Comparison of ENCODE assay signal across 14 cellular contexts in the genomic region with DNA sequence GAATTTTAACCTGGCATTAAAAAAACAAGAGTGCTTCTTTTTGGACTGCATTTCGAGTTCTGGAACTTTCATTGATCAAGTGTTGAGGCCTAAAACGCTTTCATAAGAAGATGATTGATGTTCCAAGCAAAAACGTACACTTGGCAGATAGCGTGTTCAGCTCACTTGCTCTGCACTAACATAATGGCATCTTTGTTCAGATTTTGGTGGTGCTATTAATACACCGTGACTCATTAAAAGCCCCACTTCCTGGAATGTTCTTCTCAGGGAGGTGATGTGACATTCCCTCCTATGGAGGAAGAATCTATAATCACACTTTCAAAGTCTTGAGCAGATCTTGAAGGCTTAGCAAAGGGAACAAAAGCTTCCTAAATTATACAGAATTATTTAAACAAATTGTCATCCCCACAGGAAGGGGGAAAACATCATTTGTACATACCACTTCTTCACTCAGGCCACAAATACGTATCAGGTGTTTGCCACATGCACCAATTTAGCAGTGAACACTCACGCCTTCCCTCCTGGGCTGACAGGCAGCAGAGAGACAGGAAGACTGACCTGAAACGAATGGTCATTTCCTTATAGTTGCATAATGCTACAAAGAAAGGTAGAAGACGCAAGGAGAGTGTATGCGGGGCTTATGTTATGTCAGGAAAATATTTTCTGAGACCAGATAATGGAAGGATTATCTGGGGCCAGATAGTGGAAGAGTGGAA. TPM values are rescaled to one million over a fixed set of nuclear protein-coding genes. Genes with fewer than 3 reads are reported as not detected.
DNase-seq lines count a peak whose midpoint lies in the region; ATAC-seq lines count a peak whose summit lies in the region.
"Had no signal": no experiment of that assay in that cellular context is flagged by ENCODE, and none has a peak within 500 bp of the region (broad histone marks: within the 10 kb centered on the region; RNA-seq: fewer than 3 reads in every experiment).

No MANE protein-coding gene starts in this region.

- no peak overlapping the region for H3K4me2 ChIP-seq in neuronal stem cell (ENCODE audit: insufficient read depth, low read length, poor library complexity, severe bottlenecking)

- H2BK5ac ChIP-seq in neuronal stem cell (ENCODE audit: low read length), result no peak overlapping the region

- no peak overlapping the region for H3K18ac ChIP-seq in neuronal stem cell (ENCODE audit: low read length)

- no peaks in the 10 kb centered on the region for H3K79me1 ChIP-seq in neuronal stem cell (ENCODE audit: low read depth, low read length)

- H3K9ac ChIP-seq in SK-N-MC (ENCODE audit: insufficient read length) (no peak overlapping the region), neuronal stem cell (ENCODE audit: low read depth, low read length, poor library complexity) (no peak overlapping the region)

- no peaks in the 10 kb centered on the region for H3K36me3 ChIP-seq in SK-N-MC (ENCODE audit: insufficient read depth, low read length)
- H3K36me3 ChIP-seq in neuronal stem cell (replicated peaks in 1 of 2; ENCODE audit: control insufficient read depth in 2 of 2, insufficient read depth in 2 of 2, low read length in 2 of 2), result peaks cover 0 to 2% of the 10 kb centered on the region in 2 donors

- H4K91ac ChIP-seq in neuronal stem cell (ENCODE audit: low read depth, low read length, poor library complexity), result no peak overlapping the region

- peak overlapping the region; percentile 33 for H2AFZ ChIP-seq in neuronal stem cell (ENCODE audit: low read length)

- H3K9me3 ChIP-seq in SK-N-MC (ENCODE audit: low read depth, low read length), result no peaks in the 10 kb centered on the region
- H3K9me3 ChIP-seq in neuronal stem cell (replicated peaks in 1 of 2; ENCODE audit: control insufficient read depth in 2 of 2, insufficient read depth in 1 of 2, low read depth in 1 of 2, low read length in 2 of 2), result peaks cover 3 to 4% of the 10 kb centered on the region in 2 donors

- no peak overlapping the region for H2BK12ac ChIP-seq in neuronal stem cell (ENCODE audit: low read length)

- no peak overlapping the region for H2BK15ac ChIP-seq in neuronal stem cell (ENCODE audit: low read length)

- no peak overlapping the region for H3K14ac ChIP-seq in neuronal stem cell (ENCODE audit: low read length)

- peak overlapping the region; percentile 68 for H3K27ac ChIP-seq in SK-N-MC
- no peak overlapping the region for H3K27ac ChIP-seq in neuronal stem cell (replicated peaks; ENCODE audit: low read length)

- ATAC-seq in esophagus mucosa (peak; percentile 71), HG03378 (IDR thresholded peaks at IDR 0.05; ENCODE audit: unreplicated experiment) (no peak)

- no peak overlapping the region for H2AK5ac ChIP-seq in neuronal stem cell (ENCODE audit: low read depth, low read length)

- no peak overlapping the region for H3K23ac ChIP-seq in neuronal stem cell (ENCODE audit: low read depth, low read length, poor library complexity)

- no peak overlapping the region for H3K4ac ChIP-seq in neuronal stem cell (ENCODE audit: low read length)

- no peaks in the 10 kb centered on the region for H3K27me3 ChIP-seq in neuronal stem cell (ENCODE audit: control insufficient read depth in 3 of 3, insufficient read depth in 3 of 3, low read depth in 1 of 3, low read length in 3 of 3)

- no peak overlapping the region for H4K8ac ChIP-seq in neuronal stem cell (ENCODE audit: low read depth, low read length)

- WGBS in neuronal stem cell (ENCODE audit: extremely low coverage in 2 of 2, insufficient read length in 2 of 2, insufficient replicate concordance in 1 of 2), 2 donors, result no CpG with 5 or more reads among the region's 10 CpGs

- H2BK120ac ChIP-seq in neuronal stem cell (ENCODE audit: low read depth, low read length), result no peak overlapping the region

- H3K4me3 ChIP-seq in SK-N-MC, result no peak overlapping the region
- no peak overlapping the region for H3K4me3 ChIP-seq in neuronal stem cell (ENCODE audit: low read length in 2 of 2)

- DNase-seq in GM03348 (ENCODE audit: low spot score) (peak; percentile 40), SK-N-MC (ENCODE audit: low read depth, low spot score) (no peak), neuronal stem cell (ENCODE audit: low spot score) (no peak), hepatic stellate cell (ENCODE audit: low spot score) (no peak), HuH-7 (ENCODE audit: low spot score) (no peak), NCI-H748 (lab: John Stamatoyannopoulos, UW; ENCODE audit: unreplicated experiment) (no peak)
- DNase-seq: activated naive CD4-positive, alpha-beta T cell treated with Interleukin-2 at 50 U/mL for 16 hours; COR-L47; islet precursor cell; NCI-H2081; stimulated activated CD4-positive, alpha-beta T cell treated with anti-CD3 and anti-CD28 coated beads, Interleukin-4, amount 100 ng/mL, for 4 hours; substantia nigra had no signal

- peaks cover 0 to under 1% of the 10 kb centered on the region in 2 donors for H3K4me1 ChIP-seq in neuronal stem cell (ENCODE audit: control insufficient read depth in 2 of 2, insufficient read depth in 1 of 2, low read depth in 1 of 2, low read length in 2 of 2)

RNA-seq across cellular contexts. Expression of gene HSP90AA1, which starts 15.4 kb away (rescaled TPM):
- 192 TPM for total RNA-seq in esophagus mucosa
- polyA plus RNA-seq in neuronal stem cell (2013, experiment 1 of 2), result 653 TPM
- polyA plus RNA-seq in neuronal stem cell (2013, experiment 2 of 2), result 672 TPM
